ENCODE assay signal across 17 cellular contexts in genomic region chr5:155768342-155768741, GRCh38.
A peak's percentile ranks its signal among the peaks of the same experiment; 100 is the strongest.
DNase-seq lines count a peak whose midpoint lies in the region; ATAC-seq and TF ChIP-seq lines count a peak whose summit lies in the region.
"Had no signal": no experiment of that assay in that cellular context is flagged by ENCODE, and none has a peak within 500 bp of the region (broad histone marks: within the 10 kb centered on the region; RNA-seq: fewer than 3 reads in every experiment).

No MANE protein-coding gene starts in this region.

- CTCF ChIA-PET in HEK293 (lab: Yijun Ruan, JAX), result no interaction called here
- CTCF ChIA-PET in naive thymus-derived CD4-positive, alpha-beta T cell (lab: Charles Lee), result no interaction called here

- H3K36me3 ChIP-seq in HEK293 (ENCODE audit: control insufficient read depth in 2 of 2, insufficient read depth in 1 of 2, low read length in 2 of 2) (no peaks in the 10 kb centered on the region), psoas muscle (ENCODE audit: insufficient read depth in 1 of 2, low read depth in 1 of 2) (no peaks in the 10 kb centered on the region)
- no peaks in the 10 kb centered on the region for H3K36me3 ChIP-seq in naive thymus-derived CD4-positive, alpha-beta T cell (ENCODE audit: control insufficient read depth in 2 of 3, insufficient read depth in 3 of 3, low read length in 3 of 3)
- H3K36me3 ChIP-seq: BE2C, HAP-1 had no signal

- TF ChIP-seq CTCF in HEK293 (tag by site-specific recombination; IDR thresholded peaks at IDR 0.05) (no peak), psoas muscle (IDR thresholded peaks at IDR 0.05) (no peak)

- POLR2A ChIA-PET in HEK293 (lab: Yijun Ruan, JAX), result no interaction called here
- POLR2A ChIA-PET in naive thymus-derived CD4-positive, alpha-beta T cell (lab: Charles Lee), result no interaction called here

- H3K27ac ChIP-seq in HEK293 (ENCODE audit: extremely low read depth, low read depth, low read length), result no peak overlapping the region
- H3K27ac ChIP-seq in naive thymus-derived CD4-positive, alpha-beta T cell (ENCODE audit: low read depth, low read length), result no peak overlapping the region
- peak overlapping the region; percentile 24 for H3K27ac ChIP-seq in psoas muscle

- DNase-seq in naive thymus-derived CD4-positive, alpha-beta T cell, result no peak
- DNase-seq in psoas muscle (no peak), cerebellum (ENCODE audit: low spot score) (no peak), OCI-M1 (lab: John Stamatoyannopoulos, UW) (no peak)
- DNase-seq: ACHN; BE2C; C1 segment of cervical spinal cord; Calu3; CD4-positive, CD25-positive, alpha-beta regulatory T cell; DMS79 treated with DMSO at 0.1 percent for 48 hours; GF-D8; IMR-90 had no signal

- 44 to 59% (median 51%) methylated on average over 3 of the region's 3 CpGs for WGBS in psoas muscle, 3 donors

- H3K4me1 ChIP-seq in HEK293 (ENCODE audit: control insufficient read depth, insufficient read depth, low read length) (no peaks in the 10 kb centered on the region), psoas muscle (peaks cover 3% of the 10 kb centered on the region)
- peaks cover 0 to 32% of the 10 kb centered on the region in 2 donors for H3K4me1 ChIP-seq in naive thymus-derived CD4-positive, alpha-beta T cell (ENCODE audit: control insufficient read depth in 2 of 2, insufficient read depth in 2 of 2, low read length in 2 of 2)
- H3K4me1 ChIP-seq: BE2C, HAP-1 had no signal

- intact Hi-C loops in naive thymus-derived CD4-positive, alpha-beta T cell (cut with micrococcal nuclease), result no loop called here
- intact Hi-C loops in psoas muscle (cut with DNase I), result no loop called here

- H3K9me3 Mint-ChIP-seq in naive thymus-derived CD4-positive, alpha-beta T cell, result peaks cover 0 to 9% (median 3%) of the 10 kb centered on the region in 11 donors
- H3K9me3 Mint-ChIP-seq in activated T-helper 17 cell treated with anti-CD3 and anti-CD28 coated beads, Interleukin-2, amount 50 U/mL, for 72 hours, result no peaks in the 10 kb centered on the region

- peaks cover 0 to 19% (median 5%) of the 10 kb centered on the region in 5 donors for H3K27me3 Mint-ChIP-seq in naive thymus-derived CD4-positive, alpha-beta T cell
- H3K27me3 Mint-ChIP-seq in activated T-helper 17 cell treated with anti-CD3 and anti-CD28 coated beads, Interleukin-2, amount 50 U/mL, for 72 hours, result peaks cover 7% of the 10 kb centered on the region
- H3K27me3 Mint-ChIP-seq: CD4-positive, CD25-positive, alpha-beta regulatory T cell had no signal

- no peak overlapping the region for H3K4me3 ChIP-seq in HEK293 (ENCODE audit: low read depth, low read length)
- no peak overlapping the region for H3K4me3 ChIP-seq in naive thymus-derived CD4-positive, alpha-beta T cell (ENCODE audit: low read length)
- no peak overlapping the region for H3K4me3 ChIP-seq in psoas muscle
- H3K4me3 ChIP-seq: HAP-1, K562 had no signal

- no peak overlapping the region for H3K27ac Mint-ChIP-seq in naive thymus-derived CD4-positive, alpha-beta T cell
- H3K27ac Mint-ChIP-seq in activated T-helper 17 cell treated with anti-CD3 and anti-CD28 coated beads, Interleukin-2, amount 50 U/mL, for 72 hours, result no peak overlapping the region
- H3K27ac Mint-ChIP-seq: CD4-positive, CD25-positive, alpha-beta regulatory T cell had no signal

- H3K4me1 Mint-ChIP-seq in naive thymus-derived CD4-positive, alpha-beta T cell, result no peaks in the 10 kb centered on the region
- H3K4me1 Mint-ChIP-seq in activated T-helper 17 cell treated with anti-CD3 and anti-CD28 coated beads, Interleukin-2, amount 50 U/mL, for 72 hours, result no peaks in the 10 kb centered on the region
- H3K4me1 Mint-ChIP-seq: CD4-positive, CD25-positive, alpha-beta regulatory T cell had no signal

- peak; percentile 49 for ATAC-seq in naive thymus-derived CD4-positive, alpha-beta T cell
- ATAC-seq in psoas muscle, result peak in 1 of 4 donors; percentile 48
- ATAC-seq in activated T-helper 17 cell treated with anti-CD3 and anti-CD28 coated beads, Interleukin-2, amount 50 U/mL, for 72 hours (replicated peaks), result no peak
- ATAC-seq in HG02884 (IDR thresholded peaks at IDR 0.05; ENCODE audit: unreplicated experiment), result no peak
- ATAC-seq: K562 had no signal

- H3K4me3 Mint-ChIP-seq in naive thymus-derived CD4-positive, alpha-beta T cell, result no peak overlapping the region
- no peak overlapping the region for H3K4me3 Mint-ChIP-seq in activated T-helper 17 cell treated with anti-CD3 and anti-CD28 coated beads, Interleukin-2, amount 50 U/mL, for 72 hours
- H3K4me3 Mint-ChIP-seq: CD4-positive, CD25-positive, alpha-beta regulatory T cell had no signal

- H3K36me3 Mint-ChIP-seq in naive thymus-derived CD4-positive, alpha-beta T cell, result no peaks in the 10 kb centered on the region
- H3K36me3 Mint-ChIP-seq in activated T-helper 17 cell treated with anti-CD3 and anti-CD28 coated beads, Interleukin-2, amount 50 U/mL, for 72 hours (ENCODE audit: low read depth), result no peaks in the 10 kb centered on the region
- H3K36me3 Mint-ChIP-seq: CD4-positive, CD25-positive, alpha-beta regulatory T cell had no signal

- no peaks in the 10 kb centered on the region for H3K27me3 ChIP-seq in naive thymus-derived CD4-positive, alpha-beta T cell (ENCODE audit: control insufficient read depth in 2 of 2, insufficient read depth in 2 of 2, low read length in 2 of 2)
- no peaks in the 10 kb centered on the region for H3K27me3 ChIP-seq in psoas muscle (ENCODE audit: insufficient read depth in 3 of 3, low read length in 2 of 3)
- H3K27me3 ChIP-seq: BE2C had no signal

- H3K9me3 ChIP-seq in HEK293 (ENCODE audit: control insufficient read depth, insufficient read depth, low read depth, low read length) (no peaks in the 10 kb centered on the region), psoas muscle (no peaks in the 10 kb centered on the region)
- no peaks in the 10 kb centered on the region for H3K9me3 ChIP-seq in naive thymus-derived CD4-positive, alpha-beta T cell (ENCODE audit: control insufficient read depth in 2 of 3, low read length in 3 of 3)
- H3K9me3 ChIP-seq: BE2C, HAP-1 had no signal

TF ChIP-seq in HEK293, 187 proteins besides CTCF, POLR2A, EP300 and RAD21:
- TF ChIP-seq ZNF311 (tag by site-specific recombination; IDR thresholded peaks at IDR 0.05; ENCODE audit: borderline replicate concordance) (no peak), SCRT2 (tag by site-specific recombination; IDR thresholded peaks at IDR 0.05) (peak; percentile 33; the same call in 1 of the 2 replicates)
